In the genomic region with DNA sequence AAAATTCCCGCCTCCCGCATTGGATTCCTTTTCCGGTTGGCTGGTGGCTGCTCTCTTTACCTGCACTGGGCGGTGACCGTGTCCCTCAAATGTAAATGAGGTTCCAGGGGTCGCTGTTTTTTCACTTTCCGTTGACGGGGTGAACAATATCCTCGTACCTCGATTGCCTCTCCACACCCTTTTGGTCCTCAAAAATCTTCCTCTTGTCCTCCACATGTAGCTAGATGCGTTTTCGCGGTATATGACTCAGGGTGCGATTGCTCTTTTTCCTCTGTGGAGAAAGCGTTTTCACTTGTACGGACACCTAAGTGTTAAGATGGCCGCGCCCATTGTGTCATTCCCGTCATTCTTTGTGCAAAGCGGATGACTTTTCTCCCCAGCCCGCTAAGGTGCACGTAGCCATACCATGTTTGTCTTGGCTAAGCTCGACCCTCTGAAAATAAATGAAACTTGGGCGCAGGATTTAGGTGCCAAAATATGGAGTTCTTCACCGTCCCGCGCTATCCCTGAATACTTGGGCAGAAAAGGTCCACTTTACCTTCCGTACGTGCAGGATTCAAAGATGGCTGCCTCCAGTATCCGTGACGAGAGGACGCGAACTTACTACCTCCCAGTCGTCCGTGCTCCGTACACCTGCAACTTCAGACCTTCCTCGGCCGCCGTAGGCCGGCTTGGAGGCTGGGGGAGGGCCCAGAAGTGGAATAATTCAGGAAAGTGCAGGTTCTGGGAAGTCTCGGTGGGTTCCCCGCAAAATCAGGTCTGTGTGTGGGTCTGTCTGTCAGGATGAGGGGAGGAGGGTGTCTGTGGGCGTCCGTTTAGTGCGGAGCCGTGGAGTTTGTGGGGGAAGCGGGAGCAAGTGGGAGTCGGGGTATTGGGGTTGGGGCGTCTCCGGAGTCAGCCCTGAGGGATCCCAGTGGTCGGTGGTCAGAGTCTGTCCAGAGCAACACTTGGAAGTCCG, we compare ENCODE assay signal across 8 cellular contexts. TPM values are rescaled to one million over a fixed set of nuclear protein-coding genes. Genes with fewer than 3 reads are reported as not detected.
A peak's percentile ranks its signal among the peaks of the same experiment; 100 is the strongest.
DNase-seq lines count a peak whose midpoint lies in the region; ATAC-seq and TF ChIP-seq lines count a peak whose summit lies in the region.

A gene (plus strand): TSS at position 689 of the 958 bp plus-strand sequence. CDS start 8,749 bp downstream, outside the sequence.

- H3K4me2 ChIP-seq in Karpas-422 (ENCODE audit: low read depth, low read length, poor library complexity, severe bottlenecking), result peak within 1 kb of the TSS; percentile 80

- TF ChIP-seq CTCF in fibroblast of the aortic adventitia (IDR thresholded peaks at IDR 0.05; ENCODE audit: insufficient read depth, low read length), result peak; percentile 17

- H3K4me1 Mint-ChIP-seq in natural killer cell treated with Interleukin-12 subunit alpha and Interleukin-12 subunit beta and Interleukin-15 and Interleukin-18, amount 100 ng/mL, for 72 hours (ENCODE audit: low read depth in 2 of 2), result peaks cover 24 to 33% of the 10 kb centered on the region in 2 donors

- peaks cover 23% of the 10 kb centered on the region for H3K9me3 Mint-ChIP-seq in natural killer cell treated with Interleukin-12 subunit alpha and Interleukin-12 subunit beta and Interleukin-15 and Interleukin-18, amount 100 ng/mL, for 72 hours

- peak within 1 kb of the TSS; percentile 88 to 95 for H3K27ac Mint-ChIP-seq in natural killer cell treated with Interleukin-12 subunit alpha and Interleukin-12 subunit beta and Interleukin-15 and Interleukin-18, amount 100 ng/mL, for 72 hours

- peaks cover 23% of the 10 kb centered on the region for H3K79me2 ChIP-seq in Karpas-422 (ENCODE audit: low read length)

- H3K27me3 ChIP-seq in Karpas-422 (ENCODE audit: low read length), result no peaks in the 10 kb centered on the region

- ATAC-seq in GM21717 (IDR thresholded peaks at IDR 0.05; ENCODE audit: unreplicated experiment), result peak; percentile 88
- ATAC-seq in natural killer cell treated with Interleukin-12 subunit alpha and Interleukin-12 subunit beta and Interleukin-15 and Interleukin-18, amount 100 ng/mL, for 72 hours, result peak; percentile 94

- peak within 1 kb of the TSS; percentile 99 for H2AFZ ChIP-seq in Karpas-422 (ENCODE audit: low read length)

- H3K27ac ChIP-seq in Karpas-422 (ENCODE audit: low read length), result peak within 1 kb of the TSS; percentile 66

- H3K36me3 Mint-ChIP-seq in natural killer cell treated with Interleukin-12 subunit alpha and Interleukin-12 subunit beta and Interleukin-15 and Interleukin-18, amount 100 ng/mL, for 72 hours, result peaks cover 68% of the 10 kb centered on the region

- H3K9me3 ChIP-seq in Karpas-422 (ENCODE audit: low read length), result peaks cover 54% of the 10 kb centered on the region

- peaks cover 9% of the 10 kb centered on the region for H3K4me1 ChIP-seq in Karpas-422 (ENCODE audit: low read length)

- H3K4me3 ChIP-seq in Karpas-422 (ENCODE audit: low read length) (peak within 1 kb of the TSS; percentile 95), fibroblast of the aortic adventitia (ENCODE audit: low read depth, low read length) (peak within 1 kb of the TSS; percentile 94)

- no peaks in the 10 kb centered on the region for H3K9me2 ChIP-seq in Karpas-422 (replicated peaks; ENCODE audit: insufficient read depth, low read length)

- no peaks in the 10 kb centered on the region for H4K20me1 ChIP-seq in Karpas-422 (ENCODE audit: insufficient read depth, low read depth, low read length)

- H3K27me3 Mint-ChIP-seq in natural killer cell treated with Interleukin-12 subunit alpha and Interleukin-12 subunit beta and Interleukin-15 and Interleukin-18, amount 100 ng/mL, for 72 hours, result peaks cover 0 to 2% of the 10 kb centered on the region in 2 donors

- H3K4me3 Mint-ChIP-seq in natural killer cell treated with Interleukin-12 subunit alpha and Interleukin-12 subunit beta and Interleukin-15 and Interleukin-18, amount 100 ng/mL, for 72 hours, result peak within 1 kb of the TSS; percentile 89

- peak within 1 kb of the TSS; percentile 92 for H3K9ac ChIP-seq in Karpas-422 (ENCODE audit: low read length)

- DNase-seq in DMS153 treated with DMSO at 0.1 percent for 48 hours (lab: John Stamatoyannopoulos, UW; ENCODE audit: unreplicated experiment), result peak; percentile 97
- peak; percentile 97 for DNase-seq in Karpas-422
- peak; percentile 90 for DNase-seq in RPMI7951 (ENCODE audit: low read depth)
- peak; percentile 75 for DNase-seq in activated effector memory CD4-positive, alpha-beta T cell treated with Interleukin-2 at 50 U/mL for 16 hours
- DNase-seq in fibroblast of the aortic adventitia (ENCODE audit: low read depth), result peak; percentile 95
- peak; percentile 88 for DNase-seq in natural killer cell treated with Interleukin-12 subunit alpha and Interleukin-12 subunit beta and Interleukin-15 and Interleukin-18, amount 100 ng/mL, for 72 hours (ENCODE audit: low spot score)
- peak; percentile 82 for DNase-seq in stimulated activated naive CD4-positive, alpha-beta T cell treated with Interleukin-2 at 50 U/mL for 16 hours (lab: John Stamatoyannopoulos, UW)

- H3K36me3 ChIP-seq in Karpas-422 (ENCODE audit: insufficient read depth, low read length), result peaks cover 30% of the 10 kb centered on the region

RNA-seq across cellular contexts. Expression of the gene that starts here (rescaled TPM):
- total RNA-seq in Karpas-422 (2014; rRNA removed; shearing (Covaris generic); ENCODE audit: low replicate concordance), result 7.3 and 7.5 TPM in 2 replicates
- 3.7 and 4.6 TPM in 2 replicates for total RNA-seq in RPMI7951 (2014; rRNA removed; shearing (Covaris generic))
- total RNA-seq in fibroblast of the aortic adventitia (ENCODE audit: low replicate concordance), result 0.16 and 7.8 TPM in 2 replicates
- total RNA-seq in natural killer cell treated with Interleukin-12 subunit alpha and Interleukin-12 subunit beta and Interleukin-15 and Interleukin-18, amount 100 ng/mL, for 72 hours, result 1 to 10 TPM; 4.8 to 6.0 TPM

Comparison
In these comparisons a context has a peak if more than half of its experiments do, and no peak if none do; other contexts are left out.
1. Peak in every context shown above with its lines: DNase-seq, ATAC-seq, H3K4me3 ChIP-seq and H3K27ac ChIP-seq.